11 cellular contexts compared by ENCODE assay signal in the genomic region with DNA sequence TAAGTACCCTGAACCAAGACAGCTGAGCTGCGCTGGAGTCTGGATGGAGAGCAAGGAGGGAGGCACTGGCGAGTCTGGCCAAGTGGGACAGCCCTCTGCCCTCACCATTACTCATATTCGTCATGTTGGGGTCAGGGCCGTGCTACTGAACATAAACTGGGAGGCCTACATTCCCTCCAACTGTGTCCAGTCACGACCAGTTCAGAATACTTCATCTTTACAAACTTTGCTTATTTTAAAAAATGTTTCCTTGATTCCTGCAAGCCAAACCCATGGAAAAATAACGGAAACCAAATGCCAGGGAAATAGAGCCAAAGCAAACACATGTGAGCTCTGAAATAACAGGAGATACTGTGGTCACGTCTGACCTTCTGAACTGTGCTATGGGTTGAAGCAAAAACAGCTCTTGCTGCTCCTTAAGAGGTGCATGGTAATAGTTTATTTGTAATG.
DNase-seq lines count a peak whose midpoint lies in the region; ATAC-seq and TF ChIP-seq lines count a peak whose summit lies in the region.
"Had no signal": no experiment of that assay in that cellular context is flagged by ENCODE, and none has a peak within 500 bp of the region (broad histone marks: within the 10 kb centered on the region; RNA-seq: fewer than 3 reads in every experiment).

No MANE protein-coding gene starts in this region.

- H3K27me3 Mint-ChIP-seq in neural progenitor cell (ENCODE audit: insufficient read depth, low read depth): peaks cover 5% of the 10 kb centered on the region
- H3K27me3 Mint-ChIP-seq in CD14-positive monocyte (ENCODE audit: low read depth in 3 of 3): peaks cover 0 to 2% (median 0%) of the 10 kb centered on the region in 3 donors

- H3K4me3 ChIP-seq in neural progenitor cell: no peak overlapping the region
- H3K4me3 ChIP-seq: cardiac muscle cell had no signal

- H3K4me2 ChIP-seq in neural progenitor cell: no peak overlapping the region

- H3K27ac Mint-ChIP-seq in neural progenitor cell: no peak overlapping the region
- H3K27ac Mint-ChIP-seq in CD14-positive monocyte: no peak overlapping the region
- H3K27ac Mint-ChIP-seq: memory B cell had no signal

- peak overlapping the region; percentile 89 for H2AFZ ChIP-seq in neural progenitor cell (replicated peaks)

- no peaks in the 10 kb centered on the region for H3K36me3 ChIP-seq in neural progenitor cell
- H3K36me3 ChIP-seq: cardiac muscle cell had no signal

- no peaks in the 10 kb centered on the region for H3K27me3 ChIP-seq in neural progenitor cell
- H3K27me3 ChIP-seq: cardiac muscle cell had no signal

- H3K79me2 ChIP-seq in neural progenitor cell (ENCODE audit: low read depth): no peaks in the 10 kb centered on the region

- H3K9ac ChIP-seq in neural progenitor cell: no peak overlapping the region

- no peaks in the 10 kb centered on the region for H4K20me1 ChIP-seq in neural progenitor cell (ENCODE audit: low read depth)

- peaks cover 7% of the 10 kb centered on the region for H3K4me1 ChIP-seq in neural progenitor cell

- ATAC-seq in HG03520 (IDR thresholded peaks at IDR 0.05; ENCODE audit: unreplicated experiment) (peak; percentile 37), esophagus mucosa (peak; percentile 18), GM19455 (IDR thresholded peaks at IDR 0.05; ENCODE audit: unreplicated experiment) (no peak)

- H3K27ac ChIP-seq in neural progenitor cell: no peak overlapping the region
- H3K27ac ChIP-seq: cardiac muscle cell had no signal

- H3K36me3 Mint-ChIP-seq in neural progenitor cell: no peaks in the 10 kb centered on the region
- H3K36me3 Mint-ChIP-seq in CD14-positive monocyte: no peaks in the 10 kb centered on the region
- H3K36me3 Mint-ChIP-seq: memory B cell had no signal

- H3K4me3 Mint-ChIP-seq in neural progenitor cell (no peak overlapping the region), CD14-positive monocyte (no peak overlapping the region)
- H3K4me3 Mint-ChIP-seq: memory B cell had no signal

- peak; percentile 87 for DNase-seq in EL
- DNase-seq in neural progenitor cell (ENCODE audit: low spot score): no peak
- no peak for DNase-seq in RKO (ENCODE audit: low spot score)
- no peak for DNase-seq in CD14-positive monocyte (ENCODE audit: low spot score)
- DNase-seq in anterior cingulate cortex (lab: John Stamatoyannopoulos, UW): no peak
- DNase-seq: NCI-H524 treated with DMSO at 0.1 percent for 48 hours had no signal

- no peaks in the 10 kb centered on the region for H3K9me3 Mint-ChIP-seq in neural progenitor cell
- peaks cover 0 to 6% (median 2%) of the 10 kb centered on the region in 7 donors for H3K9me3 Mint-ChIP-seq in CD14-positive monocyte
- H3K9me3 Mint-ChIP-seq: memory B cell had no signal

- no peaks in the 10 kb centered on the region for H3K9me3 ChIP-seq in neural progenitor cell (ENCODE audit: low read depth)

- intact Hi-C loops in CD14-positive monocyte (cut with micrococcal nuclease): no loop called here

- peaks cover 3% of the 10 kb centered on the region for H3F3A ChIP-seq in neural progenitor cell (ENCODE audit: low read depth)

- TF ChIP-seq CTCF in neural progenitor cell (IDR thresholded peaks at IDR 0.05): no peak
- TF ChIP-seq CTCF in CD14-positive monocyte (IDR thresholded peaks at IDR 0.05): no peak

- H3K4me1 Mint-ChIP-seq in neural progenitor cell (peaks cover 5% of the 10 kb centered on the region), CD14-positive monocyte (no peaks in the 10 kb centered on the region)
- H3K4me1 Mint-ChIP-seq: memory B cell had no signal
